ENCODE assay signal across 1 cellular context in the genomic region with DNA sequence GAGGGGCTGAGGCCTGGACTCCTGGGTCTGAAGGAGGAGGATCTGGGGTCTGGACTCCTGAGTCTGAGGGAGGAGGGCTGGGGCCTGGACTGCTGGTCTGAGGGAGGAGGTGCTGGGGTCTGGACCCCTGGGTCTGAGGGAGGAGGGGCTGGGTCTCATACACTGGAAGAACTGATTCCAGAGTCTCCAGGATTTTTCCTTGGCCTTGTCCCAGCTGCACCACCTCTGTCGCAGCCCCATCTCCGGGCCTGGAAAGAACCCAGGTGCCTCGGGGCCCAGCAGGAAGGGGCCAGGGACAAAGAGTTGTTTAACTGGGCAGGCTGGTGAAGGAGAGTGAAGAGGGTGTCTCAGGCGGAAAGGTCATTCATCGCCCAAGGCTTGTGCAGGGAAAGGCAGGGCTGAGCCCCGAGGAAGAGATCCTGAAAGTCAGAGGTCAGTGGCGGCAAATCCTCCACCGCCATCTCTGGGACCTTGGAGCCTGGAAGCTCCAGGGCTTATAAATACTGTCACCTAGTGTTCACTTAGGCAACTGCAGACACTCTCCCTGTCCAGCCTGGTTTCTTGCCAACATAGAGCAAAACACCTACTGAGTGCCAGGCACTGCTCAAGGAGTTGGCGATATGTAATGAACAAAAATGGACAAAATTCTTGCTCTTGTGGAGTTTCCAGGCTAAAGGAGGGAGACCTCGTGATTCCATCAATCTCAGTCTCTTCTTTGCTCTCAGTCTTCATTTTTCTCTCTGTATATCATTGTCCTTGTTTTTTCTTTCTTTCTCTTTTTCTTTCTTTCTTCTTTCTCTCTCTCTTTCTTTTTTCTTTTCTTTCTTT.
TF ChIP-seq lines count a peak whose summit lies in the region.

No MANE protein-coding gene starts in this region.

TF ChIP-seq in HEK293, 187 proteins besides CTCF, POLR2A, EP300 and RAD21 (continued from another document and continues in another):
- TF ChIP-seq, protein P1, sequence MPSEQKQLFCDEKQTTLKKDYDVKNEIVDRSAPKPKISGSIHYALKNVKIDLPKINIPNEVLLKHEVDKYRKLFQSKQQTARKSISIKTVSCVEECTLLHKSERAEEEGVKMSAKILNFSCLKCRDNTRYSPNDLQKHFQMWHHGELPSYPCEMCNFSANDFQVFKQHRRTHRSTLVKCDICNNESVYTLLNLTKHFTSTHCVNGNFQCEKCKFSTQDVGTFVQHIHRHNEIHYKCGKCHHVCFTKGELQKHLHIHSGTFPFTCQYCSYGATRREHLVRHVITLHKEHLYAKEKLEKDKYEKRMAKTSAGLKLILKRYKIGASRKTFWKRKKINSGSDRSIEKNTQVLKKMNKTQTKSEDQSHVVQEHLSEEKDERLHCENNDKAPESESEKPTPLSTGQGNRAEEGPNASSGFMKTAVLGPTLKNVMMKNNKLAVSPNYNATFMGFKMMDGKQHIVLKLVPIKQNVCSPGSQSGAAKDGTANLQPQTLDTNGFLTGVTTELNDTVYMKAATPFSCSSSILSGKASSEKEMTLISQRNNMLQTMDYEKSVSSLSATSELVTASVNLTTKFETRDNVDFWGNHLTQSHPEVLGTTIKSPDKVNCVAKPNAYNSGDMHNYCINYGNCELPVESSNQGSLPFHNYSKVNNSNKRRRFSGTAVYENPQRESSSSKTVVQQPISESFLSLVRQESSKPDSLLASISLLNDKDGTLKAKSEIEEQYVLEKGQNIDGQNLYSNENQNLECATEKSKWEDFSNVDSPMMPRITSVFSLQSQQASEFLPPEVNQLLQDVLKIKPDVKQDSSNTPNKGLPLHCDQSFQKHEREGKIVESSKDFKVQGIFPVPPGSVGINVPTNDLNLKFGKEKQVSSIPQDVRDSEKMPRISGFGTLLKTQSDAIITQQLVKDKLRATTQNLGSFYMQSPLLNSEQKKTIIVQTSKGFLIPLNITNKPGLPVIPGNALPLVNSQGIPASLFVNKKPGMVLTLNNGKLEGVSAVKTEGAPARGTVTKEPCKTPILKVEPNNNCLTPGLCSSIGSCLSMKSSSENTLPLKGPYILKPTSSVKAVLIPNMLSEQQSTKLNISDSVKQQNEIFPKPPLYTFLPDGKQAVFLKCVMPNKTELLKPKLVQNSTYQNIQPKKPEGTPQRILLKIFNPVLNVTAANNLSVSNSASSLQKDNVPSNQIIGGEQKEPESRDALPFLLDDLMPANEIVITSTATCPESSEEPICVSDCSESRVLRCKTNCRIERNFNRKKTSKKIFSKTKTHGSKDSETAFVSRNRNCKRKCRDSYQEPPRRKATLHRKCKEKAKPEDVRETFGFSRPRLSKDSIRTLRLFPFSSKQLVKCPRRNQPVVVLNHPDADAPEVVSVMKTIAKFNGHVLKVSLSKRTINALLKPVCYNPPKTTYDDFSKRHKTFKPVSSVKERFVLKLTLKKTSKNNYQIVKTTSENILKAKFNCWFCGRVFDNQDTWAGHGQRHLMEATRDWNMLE (tag by site-specific recombination; conservative IDR thresholded peaks at IDR 0.05; ENCODE audit: low read depth): no peak
- peak; percentile 58 for TF ChIP-seq BCL11A (tag by site-specific recombination; IDR thresholded peaks at IDR 0.05; ENCODE audit: low read depth)
- peak; percentile 93 for TF ChIP-seq ZNF660 (tag by site-specific recombination; IDR thresholded peaks at IDR 0.05)
- no peak; the same call in 1 of the 2 replicates for TF ChIP-seq KLF1 (tag by site-specific recombination; IDR thresholded peaks at IDR 0.05)
- TF ChIP-seq ZNF24 (tag by site-specific recombination; IDR thresholded peaks at IDR 0.05): peak; percentile 58
- TF ChIP-seq ZNF654 (tag by site-specific recombination; IDR thresholded peaks at IDR 0.05; ENCODE audit: low read depth): peak; percentile 100
- no peak for TF ChIP-seq ZNF138 (tag by site-specific recombination; IDR thresholded peaks at IDR 0.05; ENCODE audit: borderline replicate concordance)
- no peak; the same call in 1 of the 2 replicates for TF ChIP-seq ZBTB8A (tag by site-specific recombination; IDR thresholded peaks at IDR 0.05)
- TF ChIP-seq ZNF391 (tag by site-specific recombination; IDR thresholded peaks at IDR 0.05; ENCODE audit: borderline replicate concordance, low read depth): peak; percentile 88
- TF ChIP-seq ZFP41 (tag by site-specific recombination; IDR thresholded peaks at IDR 0.05; ENCODE audit: borderline replicate concordance): no peak
- no peak for TF ChIP-seq ZSCAN5A (tag by site-specific recombination; IDR thresholded peaks at IDR 0.05)
- TF ChIP-seq ZNF571 (tag by site-specific recombination; IDR thresholded peaks at IDR 0.05): no peak
- no peak for TF ChIP-seq ZNF133 (tag by site-specific recombination; IDR thresholded peaks at IDR 0.05)
- 0 out of 2 replicates have a peak, but pooled peaks have one; percentile 28 for TF ChIP-seq ZBTB21 (tag by site-specific recombination; IDR thresholded peaks at IDR 0.05)
- TF ChIP-seq ZNF266 (tag by site-specific recombination; IDR thresholded peaks at IDR 0.05; ENCODE audit: low read depth): no peak
- no peak for TF ChIP-seq ZNF561 (tag by site-specific recombination; IDR thresholded peaks at IDR 0.05; ENCODE audit: borderline replicate concordance)
- TF ChIP-seq ZNF10 (tag by site-specific recombination; IDR thresholded peaks at IDR 0.05): 0 out of 2 replicates have a peak, but pooled peaks have one; percentile 40
- TF ChIP-seq ZNF677 (tag by site-specific recombination; IDR thresholded peaks at IDR 0.05): peak; percentile 43; the same call in 1 of the 2 replicates
- TF ChIP-seq ZNF837 (tag by site-specific recombination; IDR thresholded peaks at IDR 0.05): no peak
- TF ChIP-seq ZNF302 (tag by site-specific recombination; IDR thresholded peaks at IDR 0.05; ENCODE audit: low read depth): no peak
- TF ChIP-seq ZNF621 (tag by site-specific recombination; IDR thresholded peaks at IDR 0.05): no peak
- TF ChIP-seq KLF9 (tag by site-specific recombination; IDR thresholded peaks at IDR 0.05; ENCODE audit: low read depth): 0 out of 2 replicates have a peak, but pooled peaks have one; percentile 9
- TF ChIP-seq ZNF843 (tag by site-specific recombination; IDR thresholded peaks at IDR 0.05): no peak
- no peak for TF ChIP-seq ZNF112 (tag by site-specific recombination; IDR thresholded peaks at IDR 0.05)
- no peak for TF ChIP-seq KLF7 (tag by site-specific recombination; IDR thresholded peaks at IDR 0.05; ENCODE audit: borderline replicate concordance)
- no peak for TF ChIP-seq OVOL3 (tag by site-specific recombination; IDR thresholded peaks at IDR 0.05)
- no peak for TF ChIP-seq ZFHX2 (tag by site-specific recombination; conservative IDR thresholded peaks at IDR 0.05)
- TF ChIP-seq ZBTB11 (tag by site-specific recombination; conservative IDR thresholded peaks at IDR 0.05; ENCODE audit: low read depth): 0 out of 2 replicates have a peak, but pooled peaks have one; percentile 21
- TF ChIP-seq ZNF239 (tag by site-specific recombination; IDR thresholded peaks at IDR 0.05): no peak
- peak; percentile 52; the same call in 1 of the 2 replicates for TF ChIP-seq ZNF639 (tag by site-specific recombination; IDR thresholded peaks at IDR 0.05)
- no peak for TF ChIP-seq ZNF157 (tag by site-specific recombination; IDR thresholded peaks at IDR 0.05)
- TF ChIP-seq, protein P2, sequence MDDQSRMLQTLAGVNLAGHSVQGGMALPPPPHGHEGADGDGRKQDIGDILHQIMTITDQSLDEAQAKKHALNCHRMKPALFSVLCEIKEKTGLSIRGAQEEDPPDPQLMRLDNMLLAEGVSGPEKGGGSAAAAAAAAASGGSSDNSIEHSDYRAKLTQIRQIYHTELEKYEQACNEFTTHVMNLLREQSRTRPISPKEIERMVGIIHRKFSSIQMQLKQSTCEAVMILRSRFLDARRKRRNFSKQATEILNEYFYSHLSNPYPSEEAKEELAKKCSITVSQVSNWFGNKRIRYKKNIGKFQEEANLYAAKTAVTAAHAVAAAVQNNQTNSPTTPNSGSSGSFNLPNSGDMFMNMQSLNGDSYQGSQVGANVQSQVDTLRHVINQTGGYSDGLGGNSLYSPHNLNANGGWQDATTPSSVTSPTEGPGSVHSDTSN (CRISPR knock-in tag; IDR thresholded peaks at IDR 0.05): no peak
- TF ChIP-seq, protein P3, sequence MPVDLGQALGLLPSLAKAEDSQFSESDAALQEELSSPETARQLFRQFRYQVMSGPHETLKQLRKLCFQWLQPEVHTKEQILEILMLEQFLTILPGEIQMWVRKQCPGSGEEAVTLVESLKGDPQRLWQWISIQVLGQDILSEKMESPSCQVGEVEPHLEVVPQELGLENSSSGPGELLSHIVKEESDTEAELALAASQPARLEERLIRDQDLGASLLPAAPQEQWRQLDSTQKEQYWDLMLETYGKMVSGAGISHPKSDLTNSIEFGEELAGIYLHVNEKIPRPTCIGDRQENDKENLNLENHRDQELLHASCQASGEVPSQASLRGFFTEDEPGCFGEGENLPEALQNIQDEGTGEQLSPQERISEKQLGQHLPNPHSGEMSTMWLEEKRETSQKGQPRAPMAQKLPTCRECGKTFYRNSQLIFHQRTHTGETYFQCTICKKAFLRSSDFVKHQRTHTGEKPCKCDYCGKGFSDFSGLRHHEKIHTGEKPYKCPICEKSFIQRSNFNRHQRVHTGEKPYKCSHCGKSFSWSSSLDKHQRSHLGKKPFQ (tag by site-specific recombination; IDR thresholded peaks at IDR 0.05): no peak
- no peak for TF ChIP-seq ZNF514 (tag by site-specific recombination; IDR thresholded peaks at IDR 0.05)
- TF ChIP-seq TCF7L2 (IDR thresholded peaks at IDR 0.05; ENCODE audit: borderline replicate concordance, low read depth, low read length): no peak
- TF ChIP-seq TSHZ1 (tag by site-specific recombination; IDR thresholded peaks at IDR 0.05; ENCODE audit: borderline replicate concordance): no peak
- TF ChIP-seq ZNF791 (tag by site-specific recombination; IDR thresholded peaks at IDR 0.05): no peak
- no peak for TF ChIP-seq ZNF707 (tag by site-specific recombination; IDR thresholded peaks at IDR 0.05)
- TF ChIP-seq EGR2 (tag by site-specific recombination; IDR thresholded peaks at IDR 0.05; ENCODE audit: low read depth): no peak
